ENCODE assay signal across 8 cellular contexts in the genomic region with DNA sequence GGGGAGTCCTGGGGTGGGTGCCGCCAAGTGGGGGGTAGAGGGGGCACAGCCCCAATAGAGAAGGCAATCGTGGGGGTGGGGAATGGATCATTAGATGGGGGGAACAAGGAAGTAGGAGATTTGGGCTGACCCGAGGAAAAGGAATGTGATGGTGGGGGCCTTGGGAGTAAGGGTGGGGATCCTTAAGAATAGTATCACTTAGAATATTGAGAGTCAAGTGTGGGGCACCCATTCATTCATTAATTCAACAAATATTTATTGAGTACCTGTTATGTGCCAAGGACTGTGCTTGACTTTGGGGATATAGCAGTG. TPM values are rescaled to one million over a fixed set of nuclear protein-coding genes. Genes with fewer than 3 reads are reported as not detected.
DNase-seq lines count a peak whose midpoint lies in the region; ATAC-seq and TF ChIP-seq lines count a peak whose summit lies in the region.

No MANE protein-coding gene starts in this region.

- peaks cover 18% of the 10 kb centered on the region for H4K20me1 ChIP-seq in PC-9 (ENCODE audit: insufficient read depth)

- H3K9me3 Mint-ChIP-seq in CD8-positive, alpha-beta memory T cell, result no peaks in the 10 kb centered on the region

- TF ChIP-seq EP300 in ovary (IDR thresholded peaks at IDR 0.05), result no peak

- no peak for TF ChIP-seq POLR2A in ovary (IDR thresholded peaks at IDR 0.05)

- peak overlapping the region; percentile 90 to 97 (median 94) for H3K4me3 Mint-ChIP-seq in CD8-positive, alpha-beta memory T cell

- peak overlapping the region; percentile 98 for H3K4me3 ChIP-seq in CD8-positive, alpha-beta memory T cell (ENCODE audit: low read length)
- peak overlapping the region; percentile 97 for H3K4me3 ChIP-seq in PC-9
- peak overlapping the region; percentile 61 for H3K4me3 ChIP-seq in epithelial cell of esophagus (ENCODE audit: low read length)
- peak overlapping the region; percentile 94 for H3K4me3 ChIP-seq in ovary

- no peaks in the 10 kb centered on the region for H3K9me2 ChIP-seq in PC-9 (ENCODE audit: insufficient read depth)

- peaks cover 3 to 8% of the 10 kb centered on the region in 2 donors for H3K27me3 Mint-ChIP-seq in CD8-positive, alpha-beta memory T cell

- 1 to 7% (median 2%) methylated on average over 3 of the region's 3 CpGs for WGBS in ovary, 3 donors

- H3K4me1 Mint-ChIP-seq in CD8-positive, alpha-beta memory T cell, result peaks cover 54 to 68% (median 57%) of the 10 kb centered on the region in 3 donors

- H2AFZ ChIP-seq in PC-9, result peak overlapping the region; percentile 100

- POLR2A ChIA-PET in CD8-positive, alpha-beta memory T cell (lab: Charles Lee), result interaction anchor here (0.7 to 1.0 kb wide), 3 partner anchors 351 to 851 kb away, joined by 3 to 4 read pairs (median 3); a partner anchor contains a TSS
- POLR2A ChIA-PET in PC-9 (lab: Charles Lee; ENCODE audit: unreplicated experiment), result interaction anchor here (0.7 kb wide), 1 partner anchor 76 kb away, joined by 8 read pairs; no protein-coding TSS in a partner anchor

- ATAC-seq in HG02885 (IDR thresholded peaks at IDR 0.05; ENCODE audit: poor library complexity, unreplicated experiment) (no peak), GM18873 (IDR thresholded peaks at IDR 0.05; ENCODE audit: low FRiP score, unreplicated experiment) (no peak)

- intact Hi-C loops in PC-9 (cut with micrococcal nuclease; ENCODE audit: unreplicated experiment) (loop anchor here (1.0 to 2.0 kb wide), 4 partner anchors 26 to 67 kb away; no protein-coding TSS in a partner anchor), ovary (cut with DNase I) (loop anchor here in 1 of 4 donors (5.0 kb wide), 2 partner anchors 40 to 65 kb away; no protein-coding TSS in a partner anchor)

- H3K36me3 Mint-ChIP-seq in CD8-positive, alpha-beta memory T cell, result peaks cover 0 to 10% (median 0%) of the 10 kb centered on the region in 3 donors

- TF ChIP-seq CTCF in PC-9 (conservative IDR thresholded peaks at IDR 0.05), result peak; percentile 67
- TF ChIP-seq CTCF in epithelial cell of esophagus (IDR thresholded peaks at IDR 0.05; ENCODE audit: insufficient read depth, low read depth, low read length, missing control alignments), result no peak
- TF ChIP-seq CTCF in ovary (IDR thresholded peaks at IDR 0.05), result no peak

- peak overlapping the region; percentile 76 to 98 (median 90) for H3K27ac Mint-ChIP-seq in CD8-positive, alpha-beta memory T cell

- H3K9me3 ChIP-seq in CD8-positive, alpha-beta memory T cell (ENCODE audit: low read length), result no peaks in the 10 kb centered on the region
- H3K9me3 ChIP-seq in PC-9 (ENCODE audit: insufficient read depth, low read depth), result no peaks in the 10 kb centered on the region
- H3K9me3 ChIP-seq in ovary, result no peaks in the 10 kb centered on the region

- peaks cover 8% of the 10 kb centered on the region; the same call in 1 of the 2 replicates for H3F3A ChIP-seq in PC-9 (ENCODE audit: insufficient read depth, low read depth)

- H3K27me3 ChIP-seq in CD8-positive, alpha-beta memory T cell (ENCODE audit: insufficient read depth, low read length, poor library complexity, severe bottlenecking), result no peaks in the 10 kb centered on the region
- H3K27me3 ChIP-seq in PC-9 (ENCODE audit: insufficient read depth, low read depth), result peaks cover 7% of the 10 kb centered on the region; the same call in 1 of the 2 replicates
- no peaks in the 10 kb centered on the region for H3K27me3 ChIP-seq in ovary

- H3K36me3 ChIP-seq in CD8-positive, alpha-beta memory T cell (ENCODE audit: insufficient read depth, low read length), result no peaks in the 10 kb centered on the region
- H3K36me3 ChIP-seq in PC-9 (ENCODE audit: low read depth), result no peaks in the 10 kb centered on the region
- no peaks in the 10 kb centered on the region for H3K36me3 ChIP-seq in ovary

- no peak for DNase-seq in CD8-positive, alpha-beta memory T cell
- no peak for DNase-seq in PC-9
- no peak for DNase-seq in epithelial cell of esophagus (ENCODE audit: low read depth)
- no peak for DNase-seq in ovary
- no peak for DNase-seq in HUDEP-2 (lab: John Stamatoyannopoulos, UW; ENCODE audit: unreplicated experiment in 76 of 76)
- no peak for DNase-seq in LoVo (ENCODE audit: low spot score)

- H3K4me2 ChIP-seq in PC-9, result peak overlapping the region; percentile 94

- H3K4me1 ChIP-seq in CD8-positive, alpha-beta memory T cell (ENCODE audit: insufficient read depth, low read length), result peaks cover 52% of the 10 kb centered on the region
- H3K4me1 ChIP-seq in PC-9 (replicated peaks; ENCODE audit: insufficient read depth) (peaks cover 12% of the 10 kb centered on the region), ovary (ENCODE audit: insufficient read depth) (peaks cover 19% of the 10 kb centered on the region)

- CTCF ChIA-PET in CD8-positive, alpha-beta memory T cell (lab: Charles Lee), result interaction anchor here (1.1 kb wide), 1 partner anchor 48 kb away, joined by 4 read pairs; no protein-coding TSS in a partner anchor
- CTCF ChIA-PET in PC-9 (lab: Charles Lee), result interaction anchor here (0.6 to 0.8 kb wide), 3 partner anchors 66 to 1925 kb away, joined by 3 to 8 read pairs (median 7); no protein-coding TSS in a partner anchor

- BruUV-seq in PC-9 (replicated peaks; lab: Mats Ljungman, UMichigan), result no TSS peak

- H3K79me2 ChIP-seq in PC-9 (ENCODE audit: low read depth), result peaks cover 50% of the 10 kb centered on the region

- peak overlapping the region; percentile 82 for H3K27ac ChIP-seq in CD8-positive, alpha-beta memory T cell (ENCODE audit: low read depth, low read length)
- H3K27ac ChIP-seq in PC-9 (no peak overlapping the region), ovary (no peak overlapping the region)

RNA-seq across cellular contexts. Expression of a gene that starts 0.6 kb away (rescaled TPM):
- 100 to 1,000 TPM; 124 TPM for total RNA-seq in CD8-positive, alpha-beta memory T cell
- polyA plus RNA-seq in CD8-positive, alpha-beta memory T cell, result 38.7 TPM
- total RNA-seq in PC-9 (2021), result 74.7 and 85.4 TPM in 2 replicates
- 10 to 100 TPM; 34.5 to 63.4 (median 45.3) TPM for total RNA-seq in ovary
- polyA plus RNA-seq in ovary, result 10 to 100 TPM; 33.1 to 79.2 TPM

RNA-seq across cellular contexts. Expression of a gene that starts 50.7 kb away (rescaled TPM):
- not detected for total RNA-seq in CD8-positive, alpha-beta memory T cell
- not detected for polyA plus RNA-seq in CD8-positive, alpha-beta memory T cell
- total RNA-seq in PC-9 (2021) (0.25 TPM in 1 of 2 replicates, not detected in the other), ovary (10 to 100 TPM; 27.0 to 82.2 (median 57.7) TPM)
- 10 to 100 TPM; 10.8 to 37.9 TPM for polyA plus RNA-seq in ovary

Comparison
In these comparisons a context has a peak if more than half of its experiments do, and no peak if none do; other contexts are left out.
1. RNA of a gene that starts 50.7 kb away (total RNA-seq): 27.0 to 82.2 TPM in ovary; 0.25 TPM in PC-9 and not detected in CD8-positive, alpha-beta memory T cell; every median in the first group is over 10 times any median in the second.
2. Peak in every context shown above with its lines, with median percentiles within 50 percentile points of each other: H3K4me3 ChIP-seq.